15 cellular contexts compared by ENCODE assay signal in the genomic region with DNA sequence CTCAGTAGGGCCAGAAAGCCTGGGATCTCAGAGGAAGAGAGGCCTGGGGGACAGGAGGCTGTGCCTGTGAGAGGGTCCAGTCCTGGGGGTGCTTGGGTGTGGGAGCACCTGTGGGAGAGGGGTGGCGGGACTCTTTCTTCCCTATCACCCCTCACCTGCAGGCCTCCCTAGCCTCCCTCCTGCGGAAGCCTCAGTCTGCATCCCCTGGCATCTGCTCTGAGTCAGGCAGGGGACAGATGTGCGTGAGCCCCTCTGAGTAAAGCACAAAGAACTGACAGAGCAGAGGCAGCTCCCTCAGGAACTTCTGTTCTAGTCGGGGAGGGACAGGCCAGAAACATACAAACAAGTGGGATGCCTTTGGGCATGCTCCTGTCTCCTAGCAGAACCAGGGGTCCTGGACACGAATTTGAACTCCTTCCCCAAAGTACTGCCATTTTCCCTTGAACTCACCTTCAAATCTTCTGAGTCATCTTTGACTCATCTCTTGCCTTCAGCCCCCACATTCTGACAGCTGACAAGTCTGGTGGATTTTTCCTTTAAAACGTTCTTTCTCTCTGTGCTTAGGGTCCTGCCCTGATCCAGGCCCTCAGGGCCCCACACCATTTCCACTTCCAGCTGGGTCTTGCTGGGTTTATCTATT. TPM values are rescaled to one million over a fixed set of nuclear protein-coding genes. Genes with fewer than 3 reads are reported as not detected.
DNase-seq lines count a peak whose midpoint lies in the region; ATAC-seq, FAIRE-seq and TF ChIP-seq lines count a peak whose summit lies in the region.
"Had no signal": no experiment of that assay in that cellular context is flagged by ENCODE, and none has a peak within 500 bp of the region (broad histone marks: within the 10 kb centered on the region; RNA-seq: fewer than 3 reads in every experiment).

No MANE protein-coding gene starts in this region.

- H3K4me3 Mint-ChIP-seq in astrocyte (ENCODE audit: unreplicated experiment), result peak overlapping the region; percentile 40
- H3K4me3 Mint-ChIP-seq in T-cell, result no peak overlapping the region
- H3K4me3 Mint-ChIP-seq: CD8-positive, alpha-beta memory T cell had no signal

- no peaks in the 10 kb centered on the region for H3K36me3 Mint-ChIP-seq in astrocyte (ENCODE audit: low read depth, unreplicated experiment)
- H3K36me3 Mint-ChIP-seq in T-cell, result no peaks in the 10 kb centered on the region
- H3K36me3 Mint-ChIP-seq: CD8-positive, alpha-beta memory T cell had no signal

- H3K79me2 ChIP-seq in astrocyte (ENCODE audit: insufficient read depth, low read length), result no peaks in the 10 kb centered on the region

- no peaks in the 10 kb centered on the region for H4K20me1 ChIP-seq in astrocyte (ENCODE audit: insufficient read depth, low read length)

- H3K4me3 ChIP-seq in astrocyte (ENCODE audit: insufficient read depth, low read depth, low read length), result no peak overlapping the region
- H3K4me3 ChIP-seq: ascending aorta, pancreas had no signal

- H3K4me2 ChIP-seq in astrocyte (ENCODE audit: low read length), result peak overlapping the region; percentile 81

- H3K4me1 ChIP-seq in astrocyte (ENCODE audit: insufficient read depth, low read length), result peaks cover 21% of the 10 kb centered on the region
- H3K4me1 ChIP-seq: ascending aorta, pancreas had no signal

- peak; percentile 38 for DNase-seq in EH (ENCODE audit: low read depth)
- peak; percentile 30 for DNase-seq in HCEC 1CT
- peak; percentile 31 for DNase-seq in astrocyte (ENCODE audit: low read depth)
- DNase-seq in omental fat pad (ENCODE audit: low spot score), result no peak
- DNase-seq in T-cell, result no peak
- DNase-seq in NCI-H2196 treated with DMSO at 0.1 percent for 48 hours (lab: John Stamatoyannopoulos, UW; ENCODE audit: unreplicated experiment), result no peak
- DNase-seq in globus pallidus (ENCODE audit: low spot score), result no peak
- DNase-seq in NCI-H2107 treated with DMSO at 0.1 percent for 48 hours (lab: John Stamatoyannopoulos, UW; ENCODE audit: unreplicated experiment), result no peak
- DNase-seq: CD8-positive, alpha-beta memory T cell; mammary epithelial cell; NCI-H1417; pancreas; stimulated activated CD4-positive, alpha-beta T cell treated with anti-CD3 and anti-CD28 coated beads, Interleukin-4, amount 100 ng/mL, for 4 hours had no signal

- H2AFZ ChIP-seq in astrocyte (ENCODE audit: low read depth, low read length), result no peak overlapping the region

- POLR2A ChIA-PET in T-cell (lab: Charles Lee), result no interaction called here

- TF ChIP-seq CTCF in astrocyte (IDR thresholded peaks at IDR 0.05; ENCODE audit: insufficient read depth, low read depth, low read length), result no peak
- TF ChIP-seq CTCF in omental fat pad (IDR thresholded peaks at IDR 0.05), result no peak

- peak overlapping the region; percentile 48 for H3K27ac ChIP-seq in astrocyte (ENCODE audit: low read depth, low read length)
- H3K27ac ChIP-seq: ascending aorta, epithelial cell of prostate, pancreas had no signal

- peaks cover 15% of the 10 kb centered on the region for H3K4me1 Mint-ChIP-seq in astrocyte (ENCODE audit: low read depth, unreplicated experiment)
- peaks cover under 1 to 4% (median 3%) of the 10 kb centered on the region in 3 donors for H3K4me1 Mint-ChIP-seq in T-cell

- no peaks in the 10 kb centered on the region for H3K27me3 Mint-ChIP-seq in astrocyte (ENCODE audit: low read depth, unreplicated experiment)
- no peaks in the 10 kb centered on the region for H3K27me3 Mint-ChIP-seq in T-cell
- H3K27me3 Mint-ChIP-seq: CD8-positive, alpha-beta memory T cell had no signal

- H3K27ac Mint-ChIP-seq in astrocyte (ENCODE audit: unreplicated experiment) (peak overlapping the region; percentile 6), T-cell (no peak overlapping the region)

- CTCF ChIA-PET in T-cell (lab: Charles Lee), result interaction anchor here in 1 of 2 donors (0.9 to 1.0 kb wide), 2 partner anchors 32 to 219 kb away, joined by 3 to 8 read pairs; no protein-coding TSS in a partner anchor

- H3K27me3 ChIP-seq in astrocyte (ENCODE audit: insufficient read depth, low read length), result no peaks in the 10 kb centered on the region
- H3K27me3 ChIP-seq: ascending aorta, pancreas had no signal

- no peaks in the 10 kb centered on the region for H3K36me3 ChIP-seq in astrocyte (ENCODE audit: insufficient read depth, low read length)
- H3K36me3 ChIP-seq: ascending aorta, pancreas had no signal

- no peak for FAIRE-seq in astrocyte (lab: Jason Lieb, UNC)
- FAIRE-seq: pancreas had no signal

- H3K9me3 Mint-ChIP-seq in astrocyte (ENCODE audit: unreplicated experiment), result no peaks in the 10 kb centered on the region
- H3K9me3 Mint-ChIP-seq in T-cell, result no peaks in the 10 kb centered on the region
- H3K9me3 Mint-ChIP-seq: CD8-positive, alpha-beta memory T cell had no signal

- no peaks in the 10 kb centered on the region for H3K9me3 ChIP-seq in astrocyte (ENCODE audit: insufficient read depth, low read depth, low read length)
- H3K9me3 ChIP-seq: ascending aorta, pancreas had no signal

- H3K9ac ChIP-seq in astrocyte (ENCODE audit: low read length), result peak overlapping the region; percentile 23

- ATAC-seq in omental fat pad (ENCODE audit: low FRiP score) (peak; percentile 16), T-cell (replicated peaks in 1 of 4) (no peak)

RNA-seq across cellular contexts. Expression of a gene that starts 8.5 kb away (rescaled TPM):
- total RNA-seq in astrocyte (352 and 428 TPM in 2 replicates), omental fat pad (1,000 to 10,000 TPM in 1 of 4 donors, 100 to 1,000 TPM in 3; 453 to 1,533 (median 691) TPM), T-cell (100 to 1,000 TPM; 230 to 471 (median 263) TPM)

RNA-seq across cellular contexts. Expression of a gene that starts 44.3 kb away (rescaled TPM):
- 22.4 and 23.6 TPM in 2 replicates for total RNA-seq in astrocyte
- 10 to 100 TPM; 20.2 to 26.4 (median 22.0) TPM for total RNA-seq in omental fat pad
- 10 to 100 TPM; 38.9 to 53.1 (median 49.5) TPM for total RNA-seq in T-cell

Comparison
In these comparisons a context has a peak if more than half of its experiments do, and no peak if none do; other contexts are left out.
1. DNase-seq: peak in EH (single experiment), HCEC 1CT (single experiment) and astrocyte (single experiment); none in omental fat pad (single experiment), T-cell (0 of 34), NCI-H2196 treated with DMSO at 0.1 percent for 48 hours (single experiment), globus pallidus (single experiment) and NCI-H2107 treated with DMSO at 0.1 percent for 48 hours (single experiment).